23 cellular contexts compared by ENCODE assay signal in the genomic region with DNA sequence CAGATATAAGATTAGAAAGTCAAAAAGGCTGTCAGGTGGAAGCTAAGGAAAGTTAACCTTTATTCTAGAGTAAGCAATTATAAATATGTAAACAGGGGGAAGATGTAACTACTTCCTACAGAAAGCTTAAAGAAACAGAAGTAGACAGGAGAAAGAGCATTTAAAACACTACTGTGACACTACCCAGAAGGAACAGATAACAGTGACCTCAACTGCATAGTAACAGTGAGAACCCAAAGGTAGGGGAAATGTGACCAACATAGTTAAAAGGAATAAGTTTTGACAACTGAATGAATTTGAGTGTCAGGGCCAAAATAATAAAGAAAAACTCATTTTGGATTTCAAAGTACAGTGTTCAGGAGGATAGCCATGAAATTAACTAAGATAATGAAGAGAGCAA.
"Had no signal": no experiment of that assay in that cellular context is flagged by ENCODE, and none has a peak within 500 bp of the region (broad histone marks: within the 10 kb centered on the region; RNA-seq: fewer than 3 reads in every experiment).

No MANE protein-coding gene starts in this region.

- H3K27me3 ChIP-seq: esophagus muscularis mucosa, foreskin keratinocyte, heart left ventricle, left lung, ovary, right lobe of liver, transverse colon had no signal

- H3K9me3 ChIP-seq: esophagus muscularis mucosa, left lung, ovary, right lobe of liver, transverse colon had no signal

- H3K27me3 Mint-ChIP-seq: activated CD4-positive, alpha-beta memory T cell treated with anti-CD3 and anti-CD28 coated beads for 36 hours; activated CD4-positive, alpha-beta T cell treated with anti-CD3 and anti-CD28 coated beads, Interleukin-2, amount 10 ng/mL, durations not matched to agents 24 days and 14 days; activated T-helper 17 cell treated with anti-CD3 and anti-CD28 coated beads, Interleukin-2, amount 50 U/mL, for 72 hours; progenitor cell of endocrine pancreas had no signal

- DNase-seq: activated CD4-positive, alpha-beta memory T cell treated with anti-CD3 and anti-CD28 coated beads for 36 hours; activated CD4-positive, alpha-beta T cell treated with anti-CD3 and anti-CD28 coated beads, Interleukin-2, amount 10 ng/mL, durations not matched to agents 24 days and 14 days; activated CD4-positive, CD25-positive, alpha-beta regulatory T cell treated with anti-CD3 and anti-CD28 coated beads, Interleukin-2, amount 50 U/mL, for 72 hours; activated CD8-positive, alpha-beta memory T cell treated with anti-CD3 and anti-CD28 coated beads, Interleukin-2, amount 50 U/mL, for 4 hours; activated gamma-delta T cell treated with Interleukin-2 at 50 U/mL for 16 hours; activated naive CD4-positive, alpha-beta T cell treated with anti-CD3 and anti-CD28 coated beads, Interleukin-2, amount 50 U/mL, for 16 hours; activated T-cell treated with anti-CD3 and anti-CD28 coated beads, Interleukin-2, amount 50 U/mL, for 1 hour; cortex of kidney; foreskin keratinocyte; heart left ventricle; kidney glomerular epithelial cell; left lung; mesendoderm; natural killer cell; ovary; right lobe of liver; stimulated activated CD4-positive, alpha-beta T cell treated with anti-CD3 and anti-CD28 coated beads, Interleukin-2, amount 100 ng/mL, for 48 hours; stimulated activated naive CD4-positive, alpha-beta T cell treated with Interleukin-2 at 50 U/mL for 16 hours; transverse colon had no signal

- H3K9me3 Mint-ChIP-seq: activated CD4-positive, alpha-beta memory T cell treated with anti-CD3 and anti-CD28 coated beads for 36 hours; activated CD4-positive, alpha-beta T cell treated with anti-CD3 and anti-CD28 coated beads, Interleukin-2, amount 10 ng/mL, durations not matched to agents 24 days and 14 days; activated T-helper 17 cell treated with anti-CD3 and anti-CD28 coated beads, Interleukin-2, amount 50 U/mL, for 72 hours; natural killer cell had no signal

- H3K4me3 ChIP-seq: esophagus muscularis mucosa, heart left ventricle, left lung, lung, ovary, right lobe of liver, transverse colon had no signal

- H3K4me1 Mint-ChIP-seq: activated T-helper 17 cell treated with anti-CD3 and anti-CD28 coated beads, Interleukin-2, amount 50 U/mL, for 72 hours had no signal

- H3K27ac ChIP-seq: esophagus muscularis mucosa, foreskin keratinocyte, heart left ventricle, left lung, ovary, right lobe of liver, transverse colon had no signal

- H3K4me1 ChIP-seq: foreskin keratinocyte, right lobe of liver had no signal

- H3K36me3 ChIP-seq: ovary had no signal

- H3K4me3 Mint-ChIP-seq: activated CD4-positive, alpha-beta memory T cell treated with anti-CD3 and anti-CD28 coated beads for 36 hours; activated CD4-positive, alpha-beta T cell treated with anti-CD3 and anti-CD28 coated beads, Interleukin-2, amount 10 ng/mL, durations not matched to agents 24 days and 14 days; activated T-helper 17 cell treated with anti-CD3 and anti-CD28 coated beads, Interleukin-2, amount 50 U/mL, for 72 hours; natural killer cell had no signal

- ATAC-seq: activated T-helper 17 cell treated with anti-CD3 and anti-CD28 coated beads, Interleukin-2, amount 50 U/mL, for 72 hours; foreskin keratinocyte; heart left ventricle; left lung; natural killer cell; right lobe of liver had no signal

- H3K27ac Mint-ChIP-seq: activated CD4-positive, alpha-beta memory T cell treated with anti-CD3 and anti-CD28 coated beads for 36 hours; activated CD4-positive, alpha-beta T cell treated with anti-CD3 and anti-CD28 coated beads, Interleukin-2, amount 10 ng/mL, durations not matched to agents 24 days and 14 days; activated T-helper 17 cell treated with anti-CD3 and anti-CD28 coated beads, Interleukin-2, amount 50 U/mL, for 72 hours; natural killer cell; progenitor cell of endocrine pancreas had no signal
